ENCODE assay signal across 15 cellular contexts in the genomic region with DNA sequence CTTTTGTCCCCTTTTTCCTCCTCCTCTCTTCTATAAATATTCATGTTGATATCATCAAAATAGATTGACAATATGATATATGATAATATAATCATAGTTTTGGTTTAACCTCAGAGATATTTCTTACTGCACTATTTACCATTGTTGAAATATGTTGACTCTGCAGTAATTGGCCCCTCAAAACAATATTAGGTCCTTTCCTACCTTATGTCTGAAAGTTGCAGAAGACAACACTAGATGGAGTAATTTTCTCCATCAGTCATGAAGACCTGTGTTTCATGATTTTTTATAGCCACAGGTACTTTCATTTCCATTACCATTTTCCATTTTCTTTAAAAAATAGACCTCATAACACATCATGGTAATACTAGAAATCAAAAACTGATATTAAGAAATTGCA.
DNase-seq lines count a peak whose midpoint lies in the region; ATAC-seq and TF ChIP-seq lines count a peak whose summit lies in the region.
"Had no signal": no experiment of that assay in that cellular context is flagged by ENCODE, and none has a peak within 500 bp of the region (broad histone marks: within the 10 kb centered on the region; RNA-seq: fewer than 3 reads in every experiment).

No MANE protein-coding gene starts in this region.

- no peak overlapping the region for H2BK5ac ChIP-seq in IMR-90 (ENCODE audit: low read depth, low read length, poor library complexity, severe bottlenecking)

- H3K18ac ChIP-seq in IMR-90 (ENCODE audit: low read depth, low read length), result no peak overlapping the region

- H4K91ac ChIP-seq in IMR-90 (ENCODE audit: insufficient read depth, low read depth, low read length), result no peak overlapping the region

- no peak overlapping the region for H4K5ac ChIP-seq in IMR-90 (ENCODE audit: low read depth, low read length)

- H3K9me3 ChIP-seq in BE2C (no peaks in the 10 kb centered on the region), IMR-90 (ENCODE audit: control insufficient read depth, insufficient read depth, low read length) (no peaks in the 10 kb centered on the region), testis (no peaks in the 10 kb centered on the region)
- H3K9me3 ChIP-seq: SJCRH30 had no signal

- H3K27me3 ChIP-seq in BE2C, result no peaks in the 10 kb centered on the region
- H3K27me3 ChIP-seq in IMR-90 (ENCODE audit: control insufficient read depth, insufficient read depth, low read length), result no peaks in the 10 kb centered on the region
- H3K27me3 ChIP-seq in foreskin keratinocyte, result no peaks in the 10 kb centered on the region
- H3K27me3 ChIP-seq in testis, result no peaks in the 10 kb centered on the region
- H3K27me3 ChIP-seq: SJCRH30 had no signal

- H3K4me1 ChIP-seq in BE2C (no peaks in the 10 kb centered on the region), IMR-90 (ENCODE audit: control insufficient read depth, insufficient read depth, low read length) (no peaks in the 10 kb centered on the region), foreskin keratinocyte (no peaks in the 10 kb centered on the region), testis (no peaks in the 10 kb centered on the region)
- H3K4me1 ChIP-seq: SJCRH30 had no signal

- no peak overlapping the region for H3K56ac ChIP-seq in IMR-90 (ENCODE audit: extremely low read depth, insufficient read depth, low read length)

- H2AK9ac ChIP-seq in IMR-90 (replicated peaks; ENCODE audit: low read depth, low read length, poor library complexity), result no peak overlapping the region

- H3K79me1 ChIP-seq in IMR-90 (ENCODE audit: low read depth in 1 of 2, low read length in 2 of 2), result no peaks in the 10 kb centered on the region

- H2AFZ ChIP-seq in IMR-90 (replicated peaks; ENCODE audit: low read length, poor library complexity), result no peak overlapping the region

- H2BK20ac ChIP-seq in IMR-90 (ENCODE audit: low read depth, low read length), result no peak overlapping the region

- intact Hi-C loops in IMR-90 (cut with micrococcal nuclease) (no loop called here), testis (cut with DNase I; ENCODE audit: low total_unique reads) (no loop called here)

- H3K27ac ChIP-seq in IMR-90 (ENCODE audit: insufficient read depth, low read length) (no peak overlapping the region), foreskin keratinocyte (no peak overlapping the region), testis (no peak overlapping the region)
- H3K27ac ChIP-seq: RWPE1, SJCRH30 had no signal

- dilution Hi-C loops in IMR-90 (cut with HindIII; ENCODE audit: low sequenced_read_pairs, unreplicated experiment), result no loop called here

- ATAC-seq in IMR-90 (ENCODE audit: low read depth) (no peak), foreskin keratinocyte (no peak)

- POLR2A ChIA-PET in IMR-90 (lab: Charles Lee; ENCODE audit: unreplicated experiment), result no interaction called here

- H2BK15ac ChIP-seq in IMR-90 (ENCODE audit: low read depth, low read length), result no peak overlapping the region

- H4K20me1 ChIP-seq in IMR-90 (ENCODE audit: insufficient read depth, low read length), result no peaks in the 10 kb centered on the region

- TF ChIP-seq POLR2A in IMR-90 (IDR thresholded peaks at IDR 0.05; ENCODE audit: low read depth, low read length) (no peak), testis (IDR thresholded peaks at IDR 0.05) (no peak)

- H3K14ac ChIP-seq in IMR-90 (replicated peaks; ENCODE audit: low read depth, low read length), result no peak overlapping the region

- H3K36me3 ChIP-seq in BE2C (no peaks in the 10 kb centered on the region), IMR-90 (ENCODE audit: control insufficient read depth, insufficient read depth, low read length) (no peaks in the 10 kb centered on the region), testis (ENCODE audit: low read depth, missing control alignments) (no peaks in the 10 kb centered on the region)
- H3K36me3 ChIP-seq: SJCRH30 had no signal

- H2BK120ac ChIP-seq in IMR-90 (ENCODE audit: low read depth, low read length), result no peak overlapping the region

- no peak overlapping the region for H3K4ac ChIP-seq in IMR-90 (ENCODE audit: low read depth, low read length)

- H4K8ac ChIP-seq in IMR-90 (ENCODE audit: low read depth in 2 of 2, low read length in 2 of 2), result no peak overlapping the region

- no peak for TF ChIP-seq RAD21 in IMR-90 (IDR thresholded peaks at IDR 0.05; ENCODE audit: low read length)

- H3K9ac ChIP-seq in IMR-90 (ENCODE audit: low read depth, low read length), result no peak overlapping the region

- H3K4me3 ChIP-seq in BE2C (ENCODE audit: low read depth, low read length) (no peak overlapping the region), IMR-90 (ENCODE audit: insufficient read depth, low read depth, low read length) (no peak overlapping the region), testis (no peak overlapping the region)
- H3K4me3 ChIP-seq: SJCRH30 had no signal

- H2AK5ac ChIP-seq in IMR-90 (ENCODE audit: low read depth, low read length), result no peak overlapping the region

- no peaks in the 10 kb centered on the region for H3K9me1 ChIP-seq in IMR-90 (ENCODE audit: insufficient read depth, low read length)

- BruUV-seq in IMR-90 (replicated peaks; lab: Mats Ljungman, UMichigan), result no TSS peak

- no peak overlapping the region for H3K4me2 ChIP-seq in IMR-90 (ENCODE audit: low read depth, low read length)

- no peak for DNase-seq in BE2C
- DNase-seq in IMR-90, result no peak
- peak; percentile 0 for DNase-seq in SK-MEL-5 (ENCODE audit: low read depth, low spot score)
- no peak for DNase-seq in foreskin keratinocyte
- no peak for DNase-seq in testis
- DNase-seq in GM20000 (ENCODE audit: low spot score), result no peak
- no peak for DNase-seq in COLO668 (lab: John Stamatoyannopoulos, UW; ENCODE audit: unreplicated experiment)
- DNase-seq in GM10266 (ENCODE audit: extremely low spot score), result no peak
- DNase-seq: CD4-positive, CD25-positive, alpha-beta regulatory T cell; HCEC 1CT; NCI-H1105; NCI-H1694 treated with DMSO at 0.1 percent for 48 hours; NCI-H82; SJCRH30 had no signal

- in situ Hi-C loops in IMR-90 (cut with MboI; ENCODE audit: low sequenced_read_pairs) (no loop called here), SK-MEL-5 (cut with HindIII; ENCODE audit: low pct_unique_long_range_greater_than_20kb, low sequenced_read_pairs) (no loop called here)

- TF ChIP-seq CTCF in BE2C (IDR thresholded peaks at IDR 0.05; ENCODE audit: low read depth, low read length) (peak; percentile 20; the same call in 1 of the 2 replicates), IMR-90 (conservative IDR thresholded peaks at IDR 0.05; ENCODE audit: low read depth, low read length) (no peak), foreskin keratinocyte (conservative IDR thresholded peaks at IDR 0.05) (peak; percentile 43), testis (IDR thresholded peaks at IDR 0.05) (no peak), GM20000 (IDR thresholded peaks at IDR 0.05; ENCODE audit: extremely low read depth, missing control alignments) (no peak), GM10266 (IDR thresholded peaks at IDR 0.05; ENCODE audit: control insufficient read depth, insufficient read depth, low read depth, missing control alignments) (no peak)

- CTCF ChIA-PET in IMR-90 (lab: Yijun Ruan, JAX), result no interaction called here

- no peak overlapping the region for H3K23ac ChIP-seq in IMR-90 (ENCODE audit: low read depth, low read length)

TF ChIP-seq in IMR-90, 13 proteins besides CTCF, POLR2A, EP300 and RAD21:
- TF ChIP-seq RFX5 (IDR thresholded peaks at IDR 0.05; ENCODE audit: low read depth, low read length) (no peak), MAFK (IDR thresholded peaks at IDR 0.05; ENCODE audit: low read depth, low read length) (peak; percentile 46; the same call in 1 of the 2 replicates)

Comparison
In these comparisons a context has a peak if more than half of its experiments do, and no peak if none do; other contexts are left out.
1. CTCF ChIP-seq: peak in BE2C (single experiment) and foreskin keratinocyte (single experiment); none in IMR-90 (single experiment), testis (0 of 3), GM20000 (single experiment) and GM10266 (single experiment).